ENCODE assay signal across 8 cellular contexts in the genomic region with DNA sequence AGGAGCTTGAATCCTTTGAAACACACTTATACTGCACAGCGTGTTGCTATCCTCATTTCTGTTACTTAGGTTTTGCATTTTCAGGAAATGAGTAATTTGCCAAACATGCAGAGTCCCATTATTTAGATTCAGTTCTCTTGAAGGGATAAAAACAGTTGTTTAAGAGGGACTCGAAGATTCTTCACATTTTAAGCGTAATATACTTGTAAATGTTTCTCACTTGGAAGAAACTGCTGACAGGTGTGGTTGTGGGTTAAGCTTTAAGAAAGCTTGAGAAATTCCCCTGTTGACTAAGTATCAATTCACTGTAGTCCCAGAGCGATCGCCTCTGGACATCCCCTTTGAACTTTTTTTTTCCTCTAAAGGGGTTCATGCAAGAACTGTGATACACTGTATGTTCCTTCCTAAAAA. TPM values are rescaled to one million over a fixed set of nuclear protein-coding genes. Genes with fewer than 3 reads are reported as not detected.
A peak's percentile ranks its signal among the peaks of the same experiment; 100 is the strongest.
DNase-seq lines count a peak whose midpoint lies in the region; ATAC-seq lines count a peak whose summit lies in the region.

No MANE protein-coding gene starts in this region.

- peak overlapping the region; percentile 73 for H3K27ac Mint-ChIP-seq in T-helper 2 cell treated with Interferon-gamma antibody and Interleukin-4, amounts not matched to agents 5 μg/mL and 100 μg/mL, for 36 hours

- H3K4me3 Mint-ChIP-seq in activated T-cell treated with anti-CD3 and anti-CD28 coated beads, Interleukin-2, amount 50 U/mL, for 4 hours = peak overlapping the region; percentile 44
- H3K4me3 Mint-ChIP-seq in T-helper 2 cell treated with Interferon-gamma antibody and Interleukin-4, amounts not matched to agents 5 μg/mL and 100 μg/mL, for 36 hours = peak overlapping the region; percentile 43

- H3K27me3 Mint-ChIP-seq in activated T-cell treated with anti-CD3 and anti-CD28 coated beads, Interleukin-2, amount 50 U/mL, for 4 hours (ENCODE audit: low read depth) = no peaks in the 10 kb centered on the region
- H3K27me3 Mint-ChIP-seq in T-helper 2 cell treated with Interferon-gamma antibody and Interleukin-4, amounts not matched to agents 5 μg/mL and 100 μg/mL, for 36 hours (ENCODE audit: low read depth) = no peaks in the 10 kb centered on the region

- ATAC-seq in activated T-cell treated with anti-CD3 and anti-CD28 coated beads, Interleukin-2, amount 50 U/mL, for 4 hours = peak; percentile 85 to 90
- peak; percentile 61 for ATAC-seq in HG03064 (IDR thresholded peaks at IDR 0.05; ENCODE audit: low read depth, unreplicated experiment)

- H3K36me3 Mint-ChIP-seq in activated T-cell treated with anti-CD3 and anti-CD28 coated beads, Interleukin-2, amount 50 U/mL, for 4 hours (ENCODE audit: insufficient read depth) = no peaks in the 10 kb centered on the region
- peaks cover 2% of the 10 kb centered on the region for H3K36me3 Mint-ChIP-seq in T-helper 2 cell treated with Interferon-gamma antibody and Interleukin-4, amounts not matched to agents 5 μg/mL and 100 μg/mL, for 36 hours (ENCODE audit: low read depth)

- DNase-seq in activated T-cell treated with anti-CD3 and anti-CD28 coated beads, Interleukin-2, amount 50 U/mL, for 4 hours = no peak
- DNase-seq in activated T-cell treated with anti-CD3 and anti-CD28 coated beads, Interleukin-2, amount 50 U/mL, for 48 hours = no peak
- DNase-seq in T-helper 2 cell treated with Interferon-gamma antibody and Interleukin-4, amounts not matched to agents 5 μg/mL and 100 μg/mL, for 36 hours (ENCODE audit: low spot score) = peak; percentile 40
- DNase-seq in medulla oblongata (ENCODE audit: extremely low spot score) (peak; percentile 27), T1000 (lab: John Stamatoyannopoulos, UW) (no peak), activated gamma-delta T cell (lab: John Stamatoyannopoulos, UW) (no peak), NCI-H2171 treated with DMSO at 0.1 percent for 48 hours (lab: John Stamatoyannopoulos, UW) (no peak)

- no peaks in the 10 kb centered on the region for H3K9me3 Mint-ChIP-seq in activated T-cell treated with anti-CD3 and anti-CD28 coated beads, Interleukin-2, amount 50 U/mL, for 4 hours
- H3K9me3 Mint-ChIP-seq in T-helper 2 cell treated with Interferon-gamma antibody and Interleukin-4, amounts not matched to agents 5 μg/mL and 100 μg/mL, for 36 hours = no peaks in the 10 kb centered on the region

- peaks cover 44% of the 10 kb centered on the region for H3K4me1 Mint-ChIP-seq in activated T-cell treated with anti-CD3 and anti-CD28 coated beads, Interleukin-2, amount 50 U/mL, for 4 hours (ENCODE audit: low read depth)
- H3K4me1 Mint-ChIP-seq in T-helper 2 cell treated with Interferon-gamma antibody and Interleukin-4, amounts not matched to agents 5 μg/mL and 100 μg/mL, for 36 hours (ENCODE audit: low read depth) = peaks cover 61% of the 10 kb centered on the region

RNA-seq across cellular contexts. Expression of gene RGS1, which starts 30.6 kb away (rescaled TPM):
- total RNA-seq in activated T-cell treated with anti-CD3 and anti-CD28 coated beads, Interleukin-2, amount 50 U/mL, for 4 hours = 10 to 100 TPM; 31.7 to 47.6 (median 34.4) TPM

Comparison
In these comparisons a context has a peak if more than half of its experiments do, and no peak if none do; other contexts are left out.
1. DNase-seq: peak in T-helper 2 cell treated with Interferon-gamma antibody and Interleukin-4, amounts not matched to agents 5 μg/mL and 100 μg/mL, for 36 hours (single experiment) and medulla oblongata (single experiment); none in activated T-cell treated with anti-CD3 and anti-CD28 coated beads, Interleukin-2, amount 50 U/mL, for 4 hours (single experiment), activated T-cell treated with anti-CD3 and anti-CD28 coated beads, Interleukin-2, amount 50 U/mL, for 48 hours (0 of 2), T1000 (single experiment), activated gamma-delta T cell (single experiment) and NCI-H2171 treated with DMSO at 0.1 percent for 48 hours (single experiment).